Comparison of ENCODE assay signal across 11 cellular contexts in the genomic region with DNA sequence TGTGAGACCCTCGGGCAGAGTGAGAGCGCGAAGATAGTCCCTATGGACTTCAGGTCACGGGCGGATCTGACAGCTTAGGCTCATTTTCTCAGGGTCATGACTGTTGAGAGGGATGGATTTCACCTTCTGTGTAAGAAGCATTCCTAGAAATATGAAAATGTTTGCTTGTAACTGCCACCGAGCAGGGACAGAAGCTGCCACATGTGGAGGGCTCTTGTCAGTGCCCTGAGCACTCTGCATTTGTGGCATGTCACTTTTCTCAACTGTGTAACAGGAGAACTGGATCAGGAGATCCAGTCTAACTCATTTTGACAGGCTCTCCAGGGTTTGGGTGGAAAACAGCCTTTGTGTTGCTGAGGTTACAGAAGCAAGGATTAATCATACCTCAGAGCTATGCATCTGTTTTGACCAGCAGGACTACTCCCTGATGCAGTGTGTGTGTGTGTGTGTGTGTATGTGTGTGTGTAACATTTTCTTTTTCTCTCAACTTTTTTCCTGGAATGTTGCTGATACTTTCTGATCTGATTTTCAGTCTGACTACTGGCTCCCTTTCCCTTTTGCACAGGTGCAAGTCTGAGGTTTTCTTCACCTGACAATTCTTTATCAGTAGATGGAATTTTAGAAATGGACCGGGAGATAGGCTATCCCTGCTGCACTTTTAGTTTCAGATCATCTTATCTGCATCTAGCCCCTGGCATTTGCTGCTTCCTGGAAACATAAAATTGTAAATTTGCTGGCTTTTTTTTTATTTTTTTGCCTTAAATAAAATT.
DNase-seq lines count a peak whose midpoint lies in the region; ATAC-seq, FAIRE-seq and TF ChIP-seq lines count a peak whose summit lies in the region.
"Had no signal": no experiment of that assay in that cellular context is flagged by ENCODE, and none has a peak within 500 bp of the region (broad histone marks: within the 10 kb centered on the region; RNA-seq: fewer than 3 reads in every experiment).

No MANE protein-coding gene starts in this region.

- no peak for TF ChIP-seq POLR2A in A549 (IDR thresholded peaks at IDR 0.05; ENCODE audit: low read length)

- DNase-seq in A549 (ENCODE audit: low read depth in 1 of 2, low spot score in 1 of 2) (peak in 1 of 2 experiments; percentile 17), GM23338 (ENCODE audit: low spot score) (no peak), kidney epithelial cell (ENCODE audit: low read depth) (peak; percentile 9), cardiac septum (ENCODE audit: low spot score) (no peak), left ventricle myocardium inferior (no peak), NCI-H2171 (lab: John Stamatoyannopoulos, UW) (no peak)
- DNase-seq in activated naive CD8-positive, alpha-beta T cell treated with anti-CD3 and anti-CD28 coated beads, Interleukin-2, amount 10 ng/mL, durations not matched to agents 7 days and 5 days: no peak
- DNase-seq in stimulated activated effector memory CD8-positive, alpha-beta T cell treated with anti-CD3 and anti-CD28 coated beads, Interleukin-12 subunit alpha, Interleukin-12 subunit beta, amount 100 ng/mL, for 72 hours (ENCODE audit: low spot score in 2 of 2): no peak
- DNase-seq: NCI-H2081 treated with DMSO at 0.1 percent for 48 hours had no signal

- 75% methylated on average over 7 of the region's 7 CpGs for WGBS in A549 (ENCODE audit: missing lambda C conversion rate)

- no peaks in the 10 kb centered on the region for H3K9me3 ChIP-seq in A549
- peaks cover 6% of the 10 kb centered on the region for H3K9me3 ChIP-seq in left ventricle myocardium inferior (replicated peaks)

- intact Hi-C loops in cardiac septum (cut with DNase I) (no loop called here), left ventricle myocardium inferior (cut with micrococcal nuclease) (no loop called here)

- no peak overlapping the region for H3K27ac Mint-ChIP-seq in GM23338
- H3K27ac Mint-ChIP-seq in activated naive CD8-positive, alpha-beta T cell treated with anti-CD3 and anti-CD28 coated beads, Interleukin-2, amount 10 ng/mL, durations not matched to agents 7 days and 5 days: no peak overlapping the region
- no peak overlapping the region for H3K27ac Mint-ChIP-seq in stimulated activated effector memory CD8-positive, alpha-beta T cell treated with anti-CD3 and anti-CD28 coated beads, Interleukin-12 subunit alpha, Interleukin-12 subunit beta, amount 100 ng/mL, for 72 hours
- H3K27ac Mint-ChIP-seq: CD14-positive monocyte had no signal

- H3K9me3 Mint-ChIP-seq in GM23338: no peaks in the 10 kb centered on the region
- H3K9me3 Mint-ChIP-seq in activated naive CD8-positive, alpha-beta T cell treated with anti-CD3 and anti-CD28 coated beads, Interleukin-2, amount 10 ng/mL, durations not matched to agents 7 days and 5 days: peaks cover 5% of the 10 kb centered on the region
- H3K9me3 Mint-ChIP-seq in stimulated activated effector memory CD8-positive, alpha-beta T cell treated with anti-CD3 and anti-CD28 coated beads, Interleukin-12 subunit alpha, Interleukin-12 subunit beta, amount 100 ng/mL, for 72 hours: peaks cover 4% of the 10 kb centered on the region

- H3K79me2 ChIP-seq in GM23338 (replicated peaks; ENCODE audit: insufficient read depth): no peaks in the 10 kb centered on the region

- TF ChIP-seq CTCF in A549 (IDR thresholded peaks at IDR 0.05) (no peak), GM23338 (conservative IDR thresholded peaks at IDR 0.05; ENCODE audit: low read depth in 2 of 2) (no peak), kidney epithelial cell (IDR thresholded peaks at IDR 0.05; ENCODE audit: insufficient read depth, low read length, poor library complexity, severe bottlenecking) (no peak), left ventricle myocardium inferior (IDR thresholded peaks at IDR 0.05; ENCODE audit: borderline replicate concordance) (no peak)

- H4K20me1 ChIP-seq in GM23338 (replicated peaks; ENCODE audit: insufficient read depth): no peaks in the 10 kb centered on the region

- TF ChIP-seq EP300 in A549 (IDR thresholded peaks at IDR 0.05): no peak

- POLR2A ChIA-PET in A549 (lab: Yijun Ruan, JAX): no interaction called here
- POLR2A ChIA-PET in activated naive CD8-positive, alpha-beta T cell treated with anti-CD3 and anti-CD28 coated beads, Interleukin-2, amount 10 ng/mL, durations not matched to agents 7 days and 5 days (lab: Charles Lee): interaction anchor here (1.2 kb wide), 1 partner anchor 361 kb away, joined by 3 read pairs; the partner anchor contains the start of gene TRA2A

- no peaks in the 10 kb centered on the region for H3K27me3 Mint-ChIP-seq in GM23338 (ENCODE audit: insufficient read depth, low read depth, poor library complexity)
- peaks cover 39% of the 10 kb centered on the region for H3K27me3 Mint-ChIP-seq in activated naive CD8-positive, alpha-beta T cell treated with anti-CD3 and anti-CD28 coated beads, Interleukin-2, amount 10 ng/mL, durations not matched to agents 7 days and 5 days

- H3K4me3 Mint-ChIP-seq in GM23338: no peak overlapping the region
- peak overlapping the region; percentile 3 for H3K4me3 Mint-ChIP-seq in activated naive CD8-positive, alpha-beta T cell treated with anti-CD3 and anti-CD28 coated beads, Interleukin-2, amount 10 ng/mL, durations not matched to agents 7 days and 5 days
- no peak overlapping the region for H3K4me3 Mint-ChIP-seq in stimulated activated effector memory CD8-positive, alpha-beta T cell treated with anti-CD3 and anti-CD28 coated beads, Interleukin-12 subunit alpha, Interleukin-12 subunit beta, amount 100 ng/mL, for 72 hours

- H3K36me3 ChIP-seq in GM23338 (ENCODE audit: insufficient read depth) (no peaks in the 10 kb centered on the region), kidney epithelial cell (ENCODE audit: control insufficient read depth, insufficient read depth, low read length) (no peaks in the 10 kb centered on the region), left ventricle myocardium inferior (no peaks in the 10 kb centered on the region)

- no peaks in the 10 kb centered on the region for H3F3A ChIP-seq in GM23338 (replicated peaks; ENCODE audit: low read depth)

- H3K9me2 ChIP-seq in GM23338 (ENCODE audit: insufficient read depth): no peaks in the 10 kb centered on the region

- no peak for TF ChIP-seq RAD21 in A549 (conservative IDR thresholded peaks at IDR 0.05 in 1 of 2, IDR thresholded peaks at IDR 0.05 in 1 of 2)

- peak overlapping the region; percentile 78; the same call in 1 of the 2 replicates for H2AFZ ChIP-seq in GM23338

- H3K4me1 ChIP-seq in A549 (peaks cover 9% of the 10 kb centered on the region; the same call in 1 of the 3 replicates), GM23338 (ENCODE audit: insufficient read depth) (no peaks in the 10 kb centered on the region), left ventricle myocardium inferior (no peaks in the 10 kb centered on the region)

- peaks cover 3% of the 10 kb centered on the region; the same call in 2 of the 3 replicates for H3K4me1 Mint-ChIP-seq in GM23338
- H3K4me1 Mint-ChIP-seq in activated naive CD8-positive, alpha-beta T cell treated with anti-CD3 and anti-CD28 coated beads, Interleukin-2, amount 10 ng/mL, durations not matched to agents 7 days and 5 days: peaks cover 28% of the 10 kb centered on the region
- H3K4me1 Mint-ChIP-seq in stimulated activated effector memory CD8-positive, alpha-beta T cell treated with anti-CD3 and anti-CD28 coated beads, Interleukin-12 subunit alpha, Interleukin-12 subunit beta, amount 100 ng/mL, for 72 hours: peaks cover 29% of the 10 kb centered on the region

- no peak for FAIRE-seq in A549 (lab: Jason Lieb, UNC)

- H3K4me2 ChIP-seq in A549 (no peak overlapping the region), GM23338 (no peak overlapping the region)

- H3K4me3 ChIP-seq in A549 (no peak overlapping the region), GM23338 (no peak overlapping the region), kidney epithelial cell (ENCODE audit: low read depth, low read length) (no peak overlapping the region), left ventricle myocardium inferior (no peak overlapping the region)

- ATAC-seq in A549: peak; percentile 56 to 69; a peak in 4 of 6 replicates
- no peak for ATAC-seq in GM23338
- no peak for ATAC-seq in activated naive CD8-positive, alpha-beta T cell treated with anti-CD3 and anti-CD28 coated beads, Interleukin-2, amount 10 ng/mL, durations not matched to agents 7 days and 5 days (ENCODE audit: low read depth)
- ATAC-seq in stimulated activated effector memory CD8-positive, alpha-beta T cell treated with anti-CD3 and anti-CD28 coated beads, Interleukin-12 subunit alpha, Interleukin-12 subunit beta, amount 100 ng/mL, for 72 hours: no peak
- ATAC-seq: activated CD4-positive, CD25-positive, alpha-beta regulatory T cell treated with anti-CD3 and anti-CD28 coated beads, Interleukin-2, amount 50 U/mL, for 24 hours had no signal

- no peak overlapping the region for H3K27ac ChIP-seq in A549
- H3K27ac ChIP-seq in GM23338 (ENCODE audit: low read depth): no peak overlapping the region
- no peak overlapping the region for H3K27ac ChIP-seq in left ventricle myocardium inferior (replicated peaks)

- no peaks in the 10 kb centered on the region for H3K27me3 ChIP-seq in GM23338 (ENCODE audit: insufficient read depth)
- no peaks in the 10 kb centered on the region for H3K27me3 ChIP-seq in kidney epithelial cell (ENCODE audit: control insufficient read depth, insufficient read depth, low read length)
- peaks cover 18% of the 10 kb centered on the region for H3K27me3 ChIP-seq in left ventricle myocardium inferior (ENCODE audit: low read depth)

- H3K36me3 Mint-ChIP-seq in GM23338 (ENCODE audit: low read depth): no peaks in the 10 kb centered on the region
- no peaks in the 10 kb centered on the region for H3K36me3 Mint-ChIP-seq in activated naive CD8-positive, alpha-beta T cell treated with anti-CD3 and anti-CD28 coated beads, Interleukin-2, amount 10 ng/mL, durations not matched to agents 7 days and 5 days
- no peaks in the 10 kb centered on the region for H3K36me3 Mint-ChIP-seq in stimulated activated effector memory CD8-positive, alpha-beta T cell treated with anti-CD3 and anti-CD28 coated beads, Interleukin-12 subunit alpha, Interleukin-12 subunit beta, amount 100 ng/mL, for 72 hours
- H3K36me3 Mint-ChIP-seq: CD14-positive monocyte had no signal

- CTCF ChIA-PET in A549 (lab: Yijun Ruan, JAX): interaction anchor here (0.9 to 1.0 kb wide), 3 partner anchors 9 to 30 kb away, joined by 3 to 4 read pairs (median 3); no protein-coding TSS in a partner anchor

TF ChIP-seq in A549, 52 proteins besides CTCF, POLR2A, EP300 and RAD21:
- TF ChIP-seq TFCP2L1 (CRISPR knock-in tag; IDR thresholded peaks at IDR 0.05): no peak
- TF ChIP-seq JUN (IDR thresholded peaks at IDR 0.05): no peak

TF ChIP-seq in GM23338, 12 proteins besides CTCF, POLR2A, EP300 and RAD21 (continues in another document):
- no peak for TF ChIP-seq JUNB (IDR thresholded peaks at IDR 0.05; ENCODE audit: unreplicated experiment)
- no peak for TF ChIP-seq ZNF114 (CRISPR knock-in tag; IDR thresholded peaks at IDR 0.05)
- TF ChIP-seq ZNF331 (CRISPR knock-in tag; IDR thresholded peaks at IDR 0.05; ENCODE audit: low read depth): no peak
- TF ChIP-seq POLR2AphosphoS5 (IDR thresholded peaks at IDR 0.05; ENCODE audit: low read depth): no peak
- no peak for TF ChIP-seq STAT1 (IDR thresholded peaks at IDR 0.05; ENCODE audit: unreplicated experiment)
- no peak for TF ChIP-seq NANOG (IDR thresholded peaks at IDR 0.05; ENCODE audit: borderline replicate concordance)

Comparison
In these comparisons a context has a peak if more than half of its experiments do, and no peak if none do; other contexts are left out.
1. ATAC-seq: peak in A549 (2 of 2); none in GM23338 (single experiment), activated naive CD8-positive, alpha-beta T cell treated with anti-CD3 and anti-CD28 coated beads, Interleukin-2, amount 10 ng/mL, durations not matched to agents 7 days and 5 days (single experiment) and stimulated activated effector memory CD8-positive, alpha-beta T cell treated with anti-CD3 and anti-CD28 coated beads, Interleukin-12 subunit alpha, Interleukin-12 subunit beta, amount 100 ng/mL, for 72 hours (single experiment).